29 cellular contexts compared by ENCODE assay signal in the genomic region with DNA sequence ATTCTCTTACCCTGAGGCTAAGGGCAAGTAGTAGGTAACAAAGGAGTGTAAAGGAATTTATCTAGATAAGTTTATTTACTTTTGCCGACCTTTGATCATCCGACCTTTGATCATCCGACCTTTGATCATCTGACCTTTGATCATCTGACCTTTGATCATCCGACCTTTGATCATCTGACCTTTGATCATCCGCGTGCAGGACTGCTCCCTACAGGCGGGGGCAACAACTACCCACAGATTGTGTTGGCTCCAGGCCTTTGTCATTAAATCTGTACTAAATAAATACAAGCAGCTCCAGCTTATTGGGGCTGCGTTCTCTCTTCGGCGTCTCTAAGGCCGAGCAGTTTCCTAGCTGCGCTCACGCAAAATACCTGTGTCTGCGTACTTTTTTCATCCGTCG.
"Had no signal": no experiment of that assay in that cellular context is flagged by ENCODE, and none has a peak within 500 bp of the region (broad histone marks: within the 10 kb centered on the region; RNA-seq: fewer than 3 reads in every experiment).

No MANE protein-coding gene starts in this region.

- ATAC-seq: Right ventricle myocardium inferior, T-cell had no signal

- H3K27me3 ChIP-seq: MG63 had no signal

- H3K9me3 Mint-ChIP-seq: activated B cell treated with CpG ODN at 0.5 μM for 24 hours; central memory CD8-positive, alpha-beta T cell; T-cell had no signal

- H3K27me3 Mint-ChIP-seq: activated B cell treated with CpG ODN at 0.5 μM for 24 hours; activated CD4-positive, alpha-beta memory T cell treated with anti-CD3 and anti-CD28 coated beads for 36 hours; activated CD4-positive, alpha-beta T cell treated with anti-CD3 and anti-CD28 coated beads, Interleukin-2, amount 10 ng/mL, durations not matched to agents 7 days and 5 days; activated naive CD4-positive, alpha-beta T cell treated with anti-CD3 and anti-CD28 coated beads, Interleukin-2, amount 50 U/mL, for 24 hours; central memory CD8-positive, alpha-beta T cell; T-cell had no signal

- FAIRE-seq: astrocyte, TTC549 had no signal

- H3K4me1 Mint-ChIP-seq: activated B cell treated with CpG ODN at 0.5 μM for 24 hours; activated CD4-positive, alpha-beta T cell treated with anti-CD3 and anti-CD28 coated beads, Interleukin-2, amount 10 ng/mL, durations not matched to agents 7 days and 5 days; activated naive CD4-positive, alpha-beta T cell treated with anti-CD3 and anti-CD28 coated beads, Interleukin-2, amount 50 U/mL, for 24 hours; brain; T-cell had no signal

- H3K4me3 Mint-ChIP-seq: activated B cell treated with CpG ODN at 0.5 μM for 24 hours; activated CD4-positive, alpha-beta memory T cell treated with anti-CD3 and anti-CD28 coated beads for 36 hours; activated CD4-positive, alpha-beta T cell treated with anti-CD3 and anti-CD28 coated beads, Interleukin-2, amount 10 ng/mL, durations not matched to agents 7 days and 5 days; activated naive CD4-positive, alpha-beta T cell treated with anti-CD3 and anti-CD28 coated beads, Interleukin-2, amount 50 U/mL, for 24 hours; brain; central memory CD8-positive, alpha-beta T cell; T-cell had no signal

- H3K27ac ChIP-seq: SK-N-MC had no signal

- H3K4me3 ChIP-seq: MG63, SK-N-MC had no signal

- DNase-seq: activated B cell treated with CpG ODN at 0.5 μM for 24 hours; activated CD4-positive, alpha-beta memory T cell treated with anti-CD3 and anti-CD28 coated beads for 36 hours; activated CD4-positive, alpha-beta T cell treated with anti-CD3 and anti-CD28 coated beads, Interleukin-2, amount 10 ng/mL, durations not matched to agents 7 days and 5 days; activated CD8-positive, alpha-beta memory T cell treated with anti-CD3 and anti-CD28 coated beads, Interleukin-2, amount 50 U/mL, for 48 hours; activated T-cell treated with anti-CD3 and anti-CD28 coated beads, Interleukin-2, amount 50 U/mL, for 1 hour; amygdala; MG63; MV-4-11; NCI-H1092 treated with DMSO at 0.1 percent for 48 hours; NCI-H1417 treated with DMSO at 0.1 percent for 48 hours; NCI-H1694; NCI-H2029; NCI-H2107; NCI-H345; NCI-H510A; NCI-H69; NK-92 treated with Interleukin-12 subunit alpha and Interleukin-12 subunit beta, amount 100 ng/mL, for 24 hours; OCI-M1; RPMI8226; T-cell; T-helper 2 cell; T1000 had no signal

- H3K9me3 ChIP-seq: MG63 had no signal

- H3K27ac Mint-ChIP-seq: activated B cell treated with CpG ODN at 0.5 μM for 24 hours; activated CD4-positive, alpha-beta memory T cell treated with anti-CD3 and anti-CD28 coated beads for 36 hours; activated CD4-positive, alpha-beta T cell treated with anti-CD3 and anti-CD28 coated beads, Interleukin-2, amount 10 ng/mL, durations not matched to agents 7 days and 5 days; activated naive CD4-positive, alpha-beta T cell treated with anti-CD3 and anti-CD28 coated beads, Interleukin-2, amount 50 U/mL, for 24 hours; brain; T-cell had no signal
